Comparison of ENCODE assay signal across 8 cellular contexts in the genomic region with DNA sequence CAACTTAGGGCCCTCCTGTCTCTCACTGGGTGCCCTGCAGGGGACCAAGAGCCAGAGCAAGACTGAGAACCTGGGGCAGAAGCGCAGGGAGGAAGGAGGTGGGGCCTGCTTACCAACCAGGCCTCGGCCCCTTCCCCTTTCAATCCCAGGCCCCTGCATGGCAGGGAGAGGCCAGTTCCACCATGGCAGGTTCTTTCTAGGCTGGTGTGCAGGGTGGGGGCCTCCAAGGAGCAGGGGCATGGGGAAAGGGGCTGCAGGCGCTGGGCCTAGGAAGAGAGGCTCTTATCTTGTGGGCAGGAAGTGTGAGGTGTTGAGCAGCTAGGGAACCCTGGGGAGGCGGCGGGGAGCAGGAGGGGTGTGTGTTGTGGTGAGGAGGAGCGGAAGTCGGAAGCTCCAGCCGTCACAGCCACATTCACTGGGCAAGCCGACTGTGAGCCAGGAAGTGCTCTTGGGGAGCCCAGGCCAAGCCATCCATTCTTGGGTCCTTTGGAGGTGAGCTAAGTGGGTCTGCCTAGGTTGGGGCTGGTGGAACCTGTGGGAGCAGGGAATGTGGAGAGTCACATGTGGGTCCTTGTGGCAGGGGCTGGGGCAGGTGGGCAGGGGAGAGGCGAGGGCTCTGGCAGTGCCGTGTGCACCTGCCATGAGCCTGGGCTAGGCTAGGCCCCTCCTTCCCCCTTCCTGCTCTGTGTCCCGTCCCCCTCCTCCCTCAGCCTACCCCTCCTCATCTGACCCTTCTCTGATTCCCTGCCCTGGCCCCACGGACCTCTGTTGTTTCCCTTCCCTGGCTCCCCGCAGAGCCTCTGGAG. TPM values are rescaled to one million over a fixed set of nuclear protein-coding genes. Genes with fewer than 3 reads are reported as not detected.
DNase-seq lines count a peak whose midpoint lies in the region; ATAC-seq and TF ChIP-seq lines count a peak whose summit lies in the region.

A gene (plus strand): TSS at position 409 of the 806 bp plus-strand sequence. CDS start 8,486 bp downstream, outside the sequence.

- H3K9me3 Mint-ChIP-seq in activated CD4-positive, alpha-beta memory T cell treated with anti-CD3 and anti-CD28 coated beads, Interleukin-2, amount 10 ng/mL, durations not matched to agents 7 days and 5 days = peaks cover 5% of the 10 kb centered on the region

- H3K9ac ChIP-seq in Karpas-422 (ENCODE audit: low read length) = peak within 1 kb of the TSS; percentile 93

- H3K36me3 Mint-ChIP-seq in activated CD4-positive, alpha-beta memory T cell treated with anti-CD3 and anti-CD28 coated beads, Interleukin-2, amount 10 ng/mL, durations not matched to agents 7 days and 5 days (ENCODE audit: low read depth) = peaks cover 68% of the 10 kb centered on the region

- no peaks in the 10 kb centered on the region for H3K27me3 Mint-ChIP-seq in activated CD4-positive, alpha-beta memory T cell treated with anti-CD3 and anti-CD28 coated beads, Interleukin-2, amount 10 ng/mL, durations not matched to agents 7 days and 5 days

- H3K27ac ChIP-seq in Karpas-422 (ENCODE audit: low read length) = peak within 1 kb of the TSS; percentile 78
- H3K27ac ChIP-seq in gastroesophageal sphincter = peak within 1 kb of the TSS in 2 of 4 donors; percentile 17 to 25

- ATAC-seq in GM21528 (IDR thresholded peaks at IDR 0.05; ENCODE audit: low FRiP score, unreplicated experiment) (peak; percentile 83), gastroesophageal sphincter (peak; percentile 56)

- H3K4me1 ChIP-seq in Karpas-422 (ENCODE audit: low read length) = peaks cover 24% of the 10 kb centered on the region
- H3K4me1 ChIP-seq in gastroesophageal sphincter = no peaks in the 10 kb centered on the region

- H3K27me3 ChIP-seq in Karpas-422 (ENCODE audit: low read length) = no peaks in the 10 kb centered on the region
- no peaks in the 10 kb centered on the region for H3K27me3 ChIP-seq in gastroesophageal sphincter

- peak within 1 kb of the TSS; percentile 63 for H2AFZ ChIP-seq in Karpas-422 (ENCODE audit: low read length)

- no peaks in the 10 kb centered on the region for H3K9me2 ChIP-seq in Karpas-422 (replicated peaks; ENCODE audit: insufficient read depth, low read length)

- H3K36me3 ChIP-seq in Karpas-422 (ENCODE audit: insufficient read depth, low read length) (peaks cover 9% of the 10 kb centered on the region; the same call in 1 of the 2 replicates), gastroesophageal sphincter (no peaks in the 10 kb centered on the region)

- TF ChIP-seq POLR2A in gastroesophageal sphincter (IDR thresholded peaks at IDR 0.05) = no peak

- H3K9me3 ChIP-seq in Karpas-422 (ENCODE audit: low read length) (no peaks in the 10 kb centered on the region), gastroesophageal sphincter (no peaks in the 10 kb centered on the region)

- H3K4me3 ChIP-seq in Karpas-422 (ENCODE audit: low read length) (peak within 1 kb of the TSS; percentile 92), gastroesophageal sphincter (peak within 1 kb of the TSS in 1 of 2 donors; percentile 32)

- peak within 1 kb of the TSS; percentile 80 for H3K4me2 ChIP-seq in Karpas-422 (ENCODE audit: low read depth, low read length, poor library complexity, severe bottlenecking)

- peaks cover 73% of the 10 kb centered on the region for H3K4me1 Mint-ChIP-seq in activated CD4-positive, alpha-beta memory T cell treated with anti-CD3 and anti-CD28 coated beads, Interleukin-2, amount 10 ng/mL, durations not matched to agents 7 days and 5 days

- peak; percentile 24 for DNase-seq in DMS153 treated with DMSO at 0.1 percent for 48 hours (lab: John Stamatoyannopoulos, UW; ENCODE audit: unreplicated experiment)
- peak; percentile 94 for DNase-seq in Karpas-422
- DNase-seq in activated CD4-positive, alpha-beta memory T cell treated with anti-CD3 and anti-CD28 coated beads, Interleukin-2, amount 10 ng/mL, durations not matched to agents 7 days and 5 days = peak; percentile 95
- peak; percentile 66 to 75 for DNase-seq in stimulated activated CD4-positive, alpha-beta T cell treated with anti-CD3 and anti-CD28 coated beads, Interleukin-15, amount 100 ng/mL, for 1 hour (ENCODE audit: low read depth in 1 of 2, low spot score in 1 of 2)
- no peak for DNase-seq in HuH-7 (ENCODE audit: low spot score)
- no peak for DNase-seq in RKO (ENCODE audit: low spot score)

- no peak for TF ChIP-seq EP300 in gastroesophageal sphincter (IDR thresholded peaks at IDR 0.05)

- no peak for TF ChIP-seq CTCF in gastroesophageal sphincter (IDR thresholded peaks at IDR 0.05)

- H3K4me3 Mint-ChIP-seq in activated CD4-positive, alpha-beta memory T cell treated with anti-CD3 and anti-CD28 coated beads, Interleukin-2, amount 10 ng/mL, durations not matched to agents 7 days and 5 days = peak within 1 kb of the TSS; percentile 80

- H3K27ac Mint-ChIP-seq in activated CD4-positive, alpha-beta memory T cell treated with anti-CD3 and anti-CD28 coated beads, Interleukin-2, amount 10 ng/mL, durations not matched to agents 7 days and 5 days = peak within 1 kb of the TSS; percentile 85

- 63 to 100% methylated on average over 1 to 2 of the region's 14 CpGs for WGBS in gastroesophageal sphincter (ENCODE audit: low coverage in 1 of 2), 2 donors

- peaks cover 50% of the 10 kb centered on the region for H3K79me2 ChIP-seq in Karpas-422 (ENCODE audit: low read length)

- POLR2A ChIA-PET in activated CD4-positive, alpha-beta memory T cell treated with anti-CD3 and anti-CD28 coated beads, Interleukin-2, amount 10 ng/mL, durations not matched to agents 7 days and 5 days (lab: Charles Lee) = interaction anchor here (0.7 to 5.5 kb wide), 18 partner anchors 9 to 90 kb away, joined by 3 to 108 read pairs (median 11); no protein-coding TSS in a partner anchor

- CTCF ChIA-PET in activated CD4-positive, alpha-beta memory T cell treated with anti-CD3 and anti-CD28 coated beads, Interleukin-2, amount 10 ng/mL, durations not matched to agents 7 days and 5 days (lab: Charles Lee) = interaction anchor here (0.9 to 7.9 kb wide), 15 partner anchors 10 to 548 kb away, joined by 3 to 136 read pairs (median 4); no protein-coding TSS in a partner anchor

- peaks cover 13% of the 10 kb centered on the region; the same call in 1 of the 2 replicates for H4K20me1 ChIP-seq in Karpas-422 (ENCODE audit: insufficient read depth, low read depth, low read length)

RNA-seq across cellular contexts. Expression of the gene that starts here (rescaled TPM):
- 43.3 and 85.3 TPM in 2 replicates for total RNA-seq in Karpas-422 (2014; rRNA removed; shearing (Covaris generic); ENCODE audit: low replicate concordance)
- total RNA-seq in activated CD4-positive, alpha-beta memory T cell treated with anti-CD3 and anti-CD28 coated beads, Interleukin-2, amount 10 ng/mL, durations not matched to agents 7 days and 5 days = 100 to 1,000 TPM; 261 to 272 TPM
- 1 to 10 TPM; 3.0 to 4.4 (median 3.6) TPM for total RNA-seq in gastroesophageal sphincter

Comparison
In these comparisons a context has a peak if more than half of its experiments do, and no peak if none do; other contexts are left out.
1. DNase-seq: peak in DMS153 treated with DMSO at 0.1 percent for 48 hours (single experiment), Karpas-422 (single experiment), activated CD4-positive, alpha-beta memory T cell treated with anti-CD3 and anti-CD28 coated beads, Interleukin-2, amount 10 ng/mL, durations not matched to agents 7 days and 5 days (single experiment) and stimulated activated CD4-positive, alpha-beta T cell treated with anti-CD3 and anti-CD28 coated beads, Interleukin-15, amount 100 ng/mL, for 1 hour (2 of 2); none in HuH-7 (single experiment) and RKO (single experiment).